Comparison of ENCODE assay signal across 9 cellular contexts in genomic region chr3:112811150-112811884, GRCh38. TPM values are rescaled to one million over a fixed set of nuclear protein-coding genes. Genes with fewer than 3 reads are reported as not detected.
DNase-seq lines count a peak whose midpoint lies in the region; ATAC-seq and FAIRE-seq lines count a peak whose summit lies in the region.
"Had no signal": no experiment of that assay in that cellular context is flagged by ENCODE, and none has a peak within 500 bp of the region (broad histone marks: within the 10 kb centered on the region; RNA-seq: fewer than 3 reads in every experiment).

No MANE protein-coding gene starts in this region.

- H3K36me3 ChIP-seq in MG63: no peaks in the 10 kb centered on the region
- H3K36me3 ChIP-seq in muscle layer of colon (ENCODE audit: insufficient read depth, low read length): no peaks in the 10 kb centered on the region

- peak; percentile 93 for FAIRE-seq in endometrium (lab: Jason Lieb, UNC)

- no peak overlapping the region for H3K9ac ChIP-seq in muscle layer of colon (ENCODE audit: low read length)

- H3K4me3 ChIP-seq in MG63: no peak overlapping the region
- no peak overlapping the region for H3K4me3 ChIP-seq in muscle layer of colon (ENCODE audit: low read depth in 1 of 2, low read length in 2 of 2)

- H3K4me1 Mint-ChIP-seq in T-cell: peaks cover 25 to 50% (median 39%) of the 10 kb centered on the region in 3 donors
- H3K4me1 Mint-ChIP-seq: stimulated activated naive CD8-positive, alpha-beta T cell treated with anti-CD3 and anti-CD28 coated beads, Interleukin-15, amount 100 ng/mL, for 72 hours had no signal

- H3K27ac Mint-ChIP-seq in T-cell: no peak overlapping the region
- H3K27ac Mint-ChIP-seq: WTC11 had no signal

- H3K9me3 Mint-ChIP-seq in T-cell: no peaks in the 10 kb centered on the region
- H3K9me3 Mint-ChIP-seq: stimulated activated naive CD8-positive, alpha-beta T cell treated with anti-CD3 and anti-CD28 coated beads, Interleukin-15, amount 100 ng/mL, for 72 hours; WTC11 had no signal

- H3K9me3 ChIP-seq in MG63 (no peaks in the 10 kb centered on the region), muscle layer of colon (ENCODE audit: low read length) (no peaks in the 10 kb centered on the region)

- no peaks in the 10 kb centered on the region for H3K36me3 Mint-ChIP-seq in T-cell
- H3K36me3 Mint-ChIP-seq: WTC11 had no signal

- POLR2A ChIA-PET in T-cell (lab: Charles Lee): no interaction called here

- peak overlapping the region; percentile 57 for H3K27ac ChIP-seq in muscle layer of colon (ENCODE audit: low read depth, low read length)

- H3K27me3 ChIP-seq in MG63 (no peaks in the 10 kb centered on the region), muscle layer of colon (ENCODE audit: control insufficient read depth in 1 of 2, insufficient read depth in 2 of 2, low read length in 2 of 2) (no peaks in the 10 kb centered on the region)

- DNase-seq in MG63: peak; percentile 84
- DNase-seq in ureter (ENCODE audit: low spot score): peak; percentile 47
- no peak for DNase-seq in T-cell
- DNase-seq in NCI-H1436 (lab: John Stamatoyannopoulos, UW): no peak
- DNase-seq: stimulated activated naive CD8-positive, alpha-beta T cell treated with anti-CD3 and anti-CD28 coated beads, Interleukin-15, amount 100 ng/mL, for 72 hours had no signal

- CTCF ChIA-PET in T-cell (lab: Charles Lee): no interaction called here

- H3K27me3 Mint-ChIP-seq in T-cell: peaks cover 0 to 4% of the 10 kb centered on the region in 2 donors

- peaks cover 52% of the 10 kb centered on the region for H3K4me1 ChIP-seq in muscle layer of colon (ENCODE audit: insufficient read depth, low read length)

- H3K4me3 Mint-ChIP-seq in T-cell: no peak overlapping the region
- H3K4me3 Mint-ChIP-seq: stimulated activated naive CD8-positive, alpha-beta T cell treated with anti-CD3 and anti-CD28 coated beads, Interleukin-15, amount 100 ng/mL, for 72 hours; WTC11 had no signal

- ATAC-seq in T-cell (replicated peaks in 1 of 4): no peak
- no peak for ATAC-seq in GM18502 (IDR thresholded peaks at IDR 0.05; ENCODE audit: poor library complexity, unreplicated experiment)
- ATAC-seq: stimulated activated naive CD8-positive, alpha-beta T cell treated with anti-CD3 and anti-CD28 coated beads, Interleukin-15, amount 100 ng/mL, for 72 hours; WTC11 had no signal

RNA-seq across cellular contexts. Expression of gene CD200R1L, which starts 35.3 kb away (rescaled TPM):
- total RNA-seq in MG63 (2014; rRNA removed; shearing (Covaris generic); ENCODE audit: low replicate concordance): not detected in 2 replicates
- total RNA-seq in ureter: not detected
- total RNA-seq in T-cell: not detected
- total RNA-seq: WTC11 had no signal

Comparison
In these comparisons a context has a peak if more than half of its experiments do, and no peak if none do; other contexts are left out.
1. DNase-seq: peak in MG63 (single experiment) and ureter (single experiment); none in T-cell (0 of 34) and NCI-H1436 (single experiment).